12 cellular contexts compared by ENCODE assay signal in genomic region chr12:76026643-76027063, GRCh38. TPM values are rescaled to one million over a fixed set of nuclear protein-coding genes. Genes with fewer than 3 reads are reported as not detected.
DNase-seq lines count a peak whose midpoint lies in the region; ATAC-seq, FAIRE-seq and TF ChIP-seq lines count a peak whose summit lies in the region.
"Had no signal": no experiment of that assay in that cellular context is flagged by ENCODE, and none has a peak within 500 bp of the region (broad histone marks: within the 10 kb centered on the region; RNA-seq: fewer than 3 reads in every experiment).

No MANE protein-coding gene starts in this region.

- no peak overlapping the region for H3K4me3 ChIP-seq in left ventricle myocardium inferior
- no peak overlapping the region for H3K4me3 ChIP-seq in keratinocyte (ENCODE audit: control insufficient read depth in 2 of 3, extremely low read depth in 1 of 3, insufficient read depth in 2 of 3, low read depth in 1 of 3, low read length in 3 of 3)
- H3K4me3 ChIP-seq in upper lobe of left lung = no peak overlapping the region
- peak overlapping the region in 3 of 59 donors; percentile 79 to 85 (median 79) for H3K4me3 ChIP-seq in dorsolateral prefrontal cortex

- peak; percentile 74 for FAIRE-seq in keratinocyte (lab: Jason Lieb, UNC)
- FAIRE-seq: RCC 7860 had no signal

- no peaks in the 10 kb centered on the region for H3K9me1 ChIP-seq in keratinocyte (ENCODE audit: control insufficient read depth, extremely low read depth, insufficient read depth, low read length)

- peaks cover 42% of the 10 kb centered on the region for H3K4me1 ChIP-seq in left ventricle myocardium inferior
- H3K4me1 ChIP-seq in keratinocyte (ENCODE audit: control insufficient read depth, extremely low read depth, insufficient read depth, low read length) = peaks cover 15% of the 10 kb centered on the region
- H3K4me1 ChIP-seq in upper lobe of left lung = peaks cover 13 to 37% (median 20%) of the 10 kb centered on the region in 4 donors

- H3K36me3 Mint-ChIP-seq in activated naive CD8-positive, alpha-beta T cell treated with anti-CD3 and anti-CD28 coated beads, Interleukin-2, amount 50 U/mL, for 24 hours (ENCODE audit: low read depth) = peaks cover 42% of the 10 kb centered on the region

- ATAC-seq in Right ventricle myocardium superior (ENCODE audit: poor library complexity) = no peak
- no peak for ATAC-seq in activated naive CD8-positive, alpha-beta T cell treated with anti-CD3 and anti-CD28 coated beads, Interleukin-2, amount 50 U/mL, for 24 hours
- ATAC-seq in upper lobe of left lung (ENCODE audit: low FRiP score in 2 of 2) = no peak

- TF ChIP-seq EP300 in upper lobe of left lung (IDR thresholded peaks at IDR 0.05) = peak; percentile 35 to 98 (median 87)

- H3K9ac ChIP-seq in keratinocyte (ENCODE audit: control insufficient read depth, extremely low read depth, insufficient read depth, low read length) = peak overlapping the region; percentile 29

- WGBS in upper lobe of left lung, 2 donors = 54 to 62% methylated on average over 1 of the region's 1 CpG

- intact Hi-C loops in left ventricle myocardium inferior (cut with micrococcal nuclease) (no loop called here), Right ventricle myocardium superior (cut with DNase I) (no loop called here), dorsolateral prefrontal cortex (cut with DNase I) (no loop called here)

- H3K79me2 ChIP-seq in keratinocyte (ENCODE audit: control insufficient read depth, insufficient read depth, low read length) = peaks cover 25% of the 10 kb centered on the region

- H4K20me1 ChIP-seq in keratinocyte (ENCODE audit: control insufficient read depth, extremely low read depth, insufficient read depth, low read length) = peaks cover 9% of the 10 kb centered on the region

- peak overlapping the region; percentile 4 for H3K27ac Mint-ChIP-seq in activated naive CD8-positive, alpha-beta T cell treated with anti-CD3 and anti-CD28 coated beads, Interleukin-2, amount 50 U/mL, for 24 hours

- H3K4me2 ChIP-seq in keratinocyte (ENCODE audit: control insufficient read depth, extremely low read depth, insufficient read depth, low read depth, low read length) = peak overlapping the region; percentile 39

- H3K9me3 Mint-ChIP-seq in activated naive CD8-positive, alpha-beta T cell treated with anti-CD3 and anti-CD28 coated beads, Interleukin-2, amount 50 U/mL, for 24 hours = no peaks in the 10 kb centered on the region

- H2AFZ ChIP-seq in keratinocyte (ENCODE audit: control insufficient read depth, low read length) = no peak overlapping the region

- H3K4me3 Mint-ChIP-seq in activated naive CD8-positive, alpha-beta T cell treated with anti-CD3 and anti-CD28 coated beads, Interleukin-2, amount 50 U/mL, for 24 hours = peak overlapping the region; percentile 75

- H3K9me3 ChIP-seq in left ventricle myocardium inferior (replicated peaks) = no peaks in the 10 kb centered on the region
- H3K9me3 ChIP-seq in keratinocyte (ENCODE audit: control insufficient read depth, low read depth, low read length) = no peaks in the 10 kb centered on the region
- no peaks in the 10 kb centered on the region for H3K9me3 ChIP-seq in upper lobe of left lung

- H3K27ac ChIP-seq in left ventricle myocardium inferior (replicated peaks) (peak overlapping the region; percentile 99), keratinocyte (ENCODE audit: control insufficient read depth, insufficient read depth, low read length) (peak overlapping the region; percentile 72), upper lobe of left lung (peak overlapping the region; percentile 54 to 99 (median 64)), dorsolateral prefrontal cortex (peak overlapping the region in 3 of 59 donors; percentile 19 to 53 (median 26))

- DNase-seq in left ventricle myocardium inferior (no peak), Right ventricle myocardium superior (no peak), keratinocyte (ENCODE audit: low read depth, low spot score) (no peak), upper lobe of left lung (no peak), dorsolateral prefrontal cortex (no peak), germinal center (ENCODE audit: low spot score) (no peak)
- DNase-seq in activated naive CD8-positive, alpha-beta T cell treated with anti-CD3 and anti-CD28 coated beads, Interleukin-2, amount 50 U/mL, for 24 hours = no peak
- no peak for DNase-seq in stimulated activated CD8-positive, alpha-beta memory T cell treated with anti-CD3 and anti-CD28 coated beads, Interleukin-4, amount 100 ng/mL, for 48 hours
- DNase-seq: anterior cingulate cortex, C1 segment of cervical spinal cord, NCI-H1930 had no signal

- TF ChIP-seq POLR2A in upper lobe of left lung (IDR thresholded peaks at IDR 0.05) = no peak

- H3K4me1 Mint-ChIP-seq in activated naive CD8-positive, alpha-beta T cell treated with anti-CD3 and anti-CD28 coated beads, Interleukin-2, amount 50 U/mL, for 24 hours = peaks cover 56% of the 10 kb centered on the region

- TF ChIP-seq CTCF in left ventricle myocardium inferior (IDR thresholded peaks at IDR 0.05; ENCODE audit: borderline replicate concordance) (no peak), keratinocyte (optimal IDR thresholded peaks at IDR 0.05 in 1 of 3, IDR thresholded peaks at IDR 0.05 in 1 of 3, conservative IDR thresholded peaks at IDR 0.05 in 1 of 3; ENCODE audit: extremely low read depth in 1 of 3, insufficient read depth in 2 of 3, low read length in 3 of 3) (no peak), upper lobe of left lung (IDR thresholded peaks at IDR 0.05) (no peak), dorsolateral prefrontal cortex (IDR thresholded peaks at IDR 0.05 in 54 of 56, conservative IDR thresholded peaks at IDR 0.05 in 2 of 56; ENCODE audit: low read depth in 1 of 56, partially characterized antibody in 56 of 56) (no peak)

- H3K27me3 Mint-ChIP-seq in activated naive CD8-positive, alpha-beta T cell treated with anti-CD3 and anti-CD28 coated beads, Interleukin-2, amount 50 U/mL, for 24 hours = peaks cover 3% of the 10 kb centered on the region

- H3K36me3 ChIP-seq in left ventricle myocardium inferior (no peaks in the 10 kb centered on the region), keratinocyte (ENCODE audit: control insufficient read depth in 2 of 2, extremely low read depth in 1 of 2, insufficient read depth in 2 of 2, low read length in 2 of 2) (peaks cover 4 to 22% of the 10 kb centered on the region in 2 experiments), upper lobe of left lung (peaks cover 0 to 5% (median 0%) of the 10 kb centered on the region in 4 donors)

- H3K27me3 ChIP-seq in left ventricle myocardium inferior (ENCODE audit: low read depth) (no peaks in the 10 kb centered on the region), keratinocyte (ENCODE audit: control insufficient read depth, extremely low read depth, insufficient read depth, low read length) (no peaks in the 10 kb centered on the region), upper lobe of left lung (no peaks in the 10 kb centered on the region), dorsolateral prefrontal cortex (no peaks in the 10 kb centered on the region)

- dilution Hi-C loops in keratinocyte (cut with MboI; ENCODE audit: extremely low pct_ligation_motif_present, low sequenced_read_pairs) = no loop called here

RNA-seq across cellular contexts. Expression of gene PHLDA1, which starts 4.9 kb away (rescaled TPM):
- total RNA-seq in left ventricle myocardium inferior (22.8 TPM), Right ventricle myocardium superior (6.6 TPM), upper lobe of left lung (10 to 100 TPM in 5 of 6 donors, 1 to 10 TPM in 1; 5.2 to 31.2 (median 14.0) TPM), dorsolateral prefrontal cortex (10 to 100 TPM in 119 of 120 experiments, 1 to 10 TPM in 1; 9.0 to 26.9 (median 17.8) TPM)
- polyA plus RNA-seq in keratinocyte = 107 to 144 TPM (median 118 TPM) in 3 replicates
- polyA plus RNA-seq in keratinocyte (2011; ENCODE audit: low read depth) = 49.0 TPM
- polyA plus RNA-seq in keratinocyte (2011; cell fraction: cytosol; rRNA removed) = 87.1 and 90.4 TPM in 2 replicates
- 128 and 137 TPM in 2 replicates for polyA plus RNA-seq in keratinocyte (2011; cell fraction: nucleus; rRNA removed)
- polyA plus RNA-seq in keratinocyte (2012; ENCODE audit: low replicate concordance) = 113 and 158 TPM in 2 replicates
- 52.6 to 84.2 TPM (median 78.2 TPM) in 3 replicates for polyA minus RNA-seq in keratinocyte
- 201 TPM for polyA minus RNA-seq in keratinocyte (2011; cell fraction: cytosol; rRNA and poly(A)+ RNA removed)
- 108 and 134 TPM in 2 replicates for polyA minus RNA-seq in keratinocyte (2011; cell fraction: nucleus; rRNA and poly(A)+ RNA removed)

RNA-seq across cellular contexts. Expression of gene NAP1L1, which starts 57.8 kb away (rescaled TPM):
- total RNA-seq in left ventricle myocardium inferior = 256 TPM
- total RNA-seq in Right ventricle myocardium superior = 263 TPM
- 161 to 384 TPM (median 345 TPM) in 3 replicates for polyA plus RNA-seq in keratinocyte
- 1,011 TPM for polyA plus RNA-seq in keratinocyte (2011; ENCODE audit: low read depth)
- 227 and 300 TPM in 2 replicates for polyA plus RNA-seq in keratinocyte (2011; cell fraction: cytosol; rRNA removed)
- 112 and 187 TPM in 2 replicates for polyA plus RNA-seq in keratinocyte (2011; cell fraction: nucleus; rRNA removed)
- 344 and 391 TPM in 2 replicates for polyA plus RNA-seq in keratinocyte (2012; ENCODE audit: low replicate concordance)
- 9.8 to 110 TPM (median 43.1 TPM) in 3 replicates for polyA minus RNA-seq in keratinocyte
- 136 TPM for polyA minus RNA-seq in keratinocyte (2011; cell fraction: cytosol; rRNA and poly(A)+ RNA removed)
- 47.4 and 71.4 TPM in 2 replicates for polyA minus RNA-seq in keratinocyte (2011; cell fraction: nucleus; rRNA and poly(A)+ RNA removed)
- total RNA-seq in upper lobe of left lung = 100 to 1,000 TPM; 245 to 595 (median 329) TPM
- total RNA-seq in dorsolateral prefrontal cortex = 100 to 1,000 TPM; 291 to 450 (median 373) TPM
